ENCODE assay signal across 1 cellular context in the genomic region with DNA sequence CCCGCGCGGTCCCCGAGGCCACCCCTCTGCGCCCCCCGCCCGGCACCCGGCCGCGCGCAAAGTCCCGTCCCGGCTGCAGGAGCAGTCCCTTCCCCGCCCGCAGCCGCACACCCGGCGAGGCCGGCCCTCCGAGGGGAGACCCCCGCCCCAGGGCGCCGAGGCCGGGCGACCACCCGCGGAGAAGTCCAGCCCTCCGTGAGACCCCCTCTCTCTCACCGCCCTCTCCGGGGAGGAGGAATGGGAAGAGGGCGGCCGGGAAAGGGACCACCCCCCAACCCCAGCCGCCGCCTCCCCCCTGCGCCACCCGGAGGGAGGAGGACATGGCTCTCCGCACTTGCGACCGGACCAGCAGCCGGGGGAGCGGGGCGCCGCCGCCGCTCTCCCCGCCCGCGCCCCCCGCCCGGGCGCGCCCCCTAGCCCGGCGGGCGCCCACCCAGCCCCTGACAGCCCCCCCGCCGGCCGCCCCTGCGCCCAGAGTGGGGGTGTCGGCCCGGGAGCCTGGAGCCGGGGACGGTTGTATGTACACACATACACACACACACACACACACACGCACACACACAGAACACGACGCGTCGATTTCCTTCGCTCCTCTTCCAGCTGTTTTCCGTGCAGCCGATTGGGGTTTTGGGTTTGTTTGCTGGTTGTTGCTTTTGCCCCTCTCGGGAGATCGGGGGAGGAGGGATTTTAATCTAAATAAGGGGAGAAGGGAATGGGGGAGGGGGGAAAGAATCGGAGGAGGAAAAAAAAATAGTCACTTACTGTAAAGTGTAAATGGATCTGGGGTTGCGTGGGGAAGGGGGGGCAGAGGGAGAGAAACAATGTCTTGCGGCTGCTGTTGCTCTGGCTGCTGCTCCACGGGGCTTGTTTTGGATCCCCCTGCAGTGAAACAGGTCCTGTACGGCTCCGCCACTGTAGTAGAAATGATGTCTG.
TF ChIP-seq lines count a peak whose summit lies in the region.

TSS of gene ATXN1 (minus strand) at position 925 of the 933 bp plus-strand sequence.

TF ChIP-seq in HepG2, 621 proteins besides CTCF, POLR2A, EP300 and RAD21 (continued from another document and continues in another):
- TF ChIP-seq, protein P1, sequence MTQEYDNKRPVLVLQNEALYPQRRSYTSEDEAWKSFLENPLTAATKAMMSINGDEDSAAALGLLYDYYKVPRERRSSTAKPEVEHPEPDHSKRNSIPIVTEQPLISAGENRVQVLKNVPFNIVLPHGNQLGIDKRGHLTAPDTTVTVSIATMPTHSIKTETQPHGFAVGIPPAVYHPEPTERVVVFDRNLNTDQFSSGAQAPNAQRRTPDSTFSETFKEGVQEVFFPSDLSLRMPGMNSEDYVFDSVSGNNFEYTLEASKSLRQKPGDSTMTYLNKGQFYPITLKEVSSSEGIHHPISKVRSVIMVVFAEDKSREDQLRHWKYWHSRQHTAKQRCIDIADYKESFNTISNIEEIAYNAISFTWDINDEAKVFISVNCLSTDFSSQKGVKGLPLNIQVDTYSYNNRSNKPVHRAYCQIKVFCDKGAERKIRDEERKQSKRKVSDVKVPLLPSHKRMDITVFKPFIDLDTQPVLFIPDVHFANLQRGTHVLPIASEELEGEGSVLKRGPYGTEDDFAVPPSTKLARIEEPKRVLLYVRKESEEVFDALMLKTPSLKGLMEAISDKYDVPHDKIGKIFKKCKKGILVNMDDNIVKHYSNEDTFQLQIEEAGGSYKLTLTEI (CRISPR knock-in tag; conservative IDR thresholded peaks at IDR 0.05) = no peak
- TF ChIP-seq MYNN (CRISPR knock-in tag; IDR thresholded peaks at IDR 0.05; ENCODE audit: low read depth) (no peak), MXI1 (IDR thresholded peaks at IDR 0.05; ENCODE audit: borderline replicate concordance, low read depth, low read length) (no peak; the same call in 2 of the 3 replicates), HDAC1 (CRISPR knock-in tag; IDR thresholded peaks at IDR 0.05) (peak; percentile 51; the same call in 1 of the 2 replicates), PBX2 (CRISPR knock-in tag; IDR thresholded peaks at IDR 0.05) (no peak), NFYB (CRISPR knock-in tag; IDR thresholded peaks at IDR 0.05) (no peak), GMEB1 (CRISPR knock-in tag; IDR thresholded peaks at IDR 0.05; ENCODE audit: borderline replicate concordance) (no peak), ZNF749 (CRISPR knock-in tag; IDR thresholded peaks at IDR 0.05; ENCODE audit: borderline replicate concordance) (no peak), SP4 (CRISPR knock-in tag; IDR thresholded peaks at IDR 0.05) (peak; percentile 51; the same call in 1 of the 2 replicates), TOPORS (CRISPR knock-in tag; IDR thresholded peaks at IDR 0.05) (no peak; the same call in 1 of the 2 replicates), ZNF556 (CRISPR knock-in tag; IDR thresholded peaks at IDR 0.05; ENCODE audit: borderline replicate concordance) (no peak), ZMYM4 (CRISPR knock-in tag; IDR thresholded peaks at IDR 0.05) (no peak), NPAS2 (CRISPR knock-in tag; IDR thresholded peaks at IDR 0.05; ENCODE audit: borderline replicate concordance) (no peak), CHD4 (IDR thresholded peaks at IDR 0.05; ENCODE audit: borderline replicate concordance, low read length) (no peak), ZNF549 (CRISPR knock-in tag; IDR thresholded peaks at IDR 0.05) (no peak), ZC3H4 (CRISPR knock-in tag; IDR thresholded peaks at IDR 0.05; ENCODE audit: borderline replicate concordance) (no peak), MIER3 (CRISPR knock-in tag; IDR thresholded peaks at IDR 0.05; ENCODE audit: borderline replicate concordance) (no peak; the same call in 1 of the 2 replicates), ZBTB21 (CRISPR knock-in tag; IDR thresholded peaks at IDR 0.05) (no peak), NR2C2 (CRISPR knock-in tag; IDR thresholded peaks at IDR 0.05; ENCODE audit: borderline replicate concordance) (0 out of 2 replicates have a peak, but pooled peaks have one; percentile 19), HOXA5 (CRISPR knock-in tag; IDR thresholded peaks at IDR 0.05) (no peak; the same call in 1 of the 2 replicates), THAP7 (CRISPR knock-in tag; IDR thresholded peaks at IDR 0.05) (no peak), SP1 (IDR thresholded peaks at IDR 0.05) (no peak), SP1 (CRISPR knock-in tag; IDR thresholded peaks at IDR 0.05) (no peak), THYN1 (CRISPR knock-in tag; IDR thresholded peaks at IDR 0.05; ENCODE audit: borderline replicate concordance, low read depth) (no peak)
- TF ChIP-seq, protein P2, sequence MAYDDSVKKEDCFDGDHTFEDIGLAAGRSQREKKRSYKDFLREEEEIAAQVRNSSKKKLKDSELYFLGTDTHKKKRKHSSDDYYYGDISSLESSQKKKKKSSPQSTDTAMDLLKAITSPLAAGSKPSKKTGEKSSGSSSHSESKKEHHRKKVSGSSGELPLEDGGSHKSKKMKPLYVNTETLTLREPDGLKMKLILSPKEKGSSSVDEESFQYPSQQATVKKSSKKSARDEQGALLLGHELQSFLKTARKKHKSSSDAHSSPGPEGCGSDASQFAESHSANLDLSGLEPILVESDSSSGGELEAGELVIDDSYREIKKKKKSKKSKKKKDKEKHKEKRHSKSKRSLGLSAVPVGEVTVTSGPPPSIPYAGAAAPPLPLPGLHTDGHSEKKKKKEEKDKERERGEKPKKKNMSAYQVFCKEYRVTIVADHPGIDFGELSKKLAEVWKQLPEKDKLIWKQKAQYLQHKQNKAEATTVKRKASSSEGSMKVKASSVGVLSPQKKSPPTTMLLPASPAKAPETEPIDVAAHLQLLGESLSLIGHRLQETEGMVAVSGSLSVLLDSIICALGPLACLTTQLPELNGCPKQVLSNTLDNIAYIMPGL (CRISPR knock-in tag; IDR thresholded peaks at IDR 0.05; ENCODE audit: borderline replicate concordance in 1 of 2, low read depth in 1 of 2) = peak in 1 of 2 experiments; percentile 8; a peak in 1 of 4 replicates
- TF ChIP-seq, protein P3, sequence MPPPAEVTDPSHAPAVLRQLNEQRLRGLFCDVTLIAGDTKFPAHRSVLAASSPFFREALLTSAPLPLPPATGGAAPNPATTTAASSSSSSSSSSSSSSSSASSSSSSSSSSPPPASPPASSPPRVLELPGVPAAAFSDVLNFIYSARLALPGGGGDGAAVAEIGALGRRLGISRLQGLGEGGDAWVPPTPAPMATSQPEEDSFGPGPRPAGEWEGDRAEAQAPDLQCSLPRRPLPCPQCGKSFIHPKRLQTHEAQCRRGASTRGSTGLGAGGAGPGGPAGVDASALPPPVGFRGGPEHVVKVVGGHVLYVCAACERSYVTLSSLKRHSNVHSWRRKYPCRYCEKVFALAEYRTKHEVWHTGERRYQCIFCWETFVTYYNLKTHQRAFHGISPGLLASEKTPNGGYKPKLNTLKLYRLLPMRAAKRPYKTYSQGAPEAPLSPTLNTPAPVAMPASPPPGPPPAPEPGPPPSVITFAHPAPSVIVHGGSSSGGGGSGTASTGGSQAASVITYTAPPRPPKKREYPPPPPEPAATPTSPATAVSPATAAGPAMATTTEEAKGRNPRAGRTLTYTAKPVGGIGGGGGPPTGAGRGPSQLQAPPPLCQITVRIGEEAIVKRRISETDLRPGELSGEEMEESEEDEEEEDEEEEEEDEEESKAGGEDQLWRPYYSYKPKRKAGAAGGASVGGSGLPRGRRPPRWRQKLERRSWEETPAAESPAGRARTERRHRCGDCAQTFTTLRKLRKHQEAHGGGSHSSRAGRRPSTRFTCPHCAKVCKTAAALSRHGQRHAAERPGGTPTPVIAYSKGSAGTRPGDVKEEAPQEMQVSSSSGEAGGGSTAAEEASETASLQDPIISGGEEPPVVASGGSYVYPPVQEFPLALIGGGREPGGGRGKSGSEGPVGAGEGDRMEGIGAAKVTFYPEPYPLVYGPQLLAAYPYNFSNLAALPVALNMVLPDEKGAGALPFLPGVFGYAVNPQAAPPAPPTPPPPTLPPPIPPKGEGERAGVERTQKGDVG (CRISPR knock-in tag; IDR thresholded peaks at IDR 0.05; ENCODE audit: borderline replicate concordance) = no peak
- TF ChIP-seq, protein P4, sequence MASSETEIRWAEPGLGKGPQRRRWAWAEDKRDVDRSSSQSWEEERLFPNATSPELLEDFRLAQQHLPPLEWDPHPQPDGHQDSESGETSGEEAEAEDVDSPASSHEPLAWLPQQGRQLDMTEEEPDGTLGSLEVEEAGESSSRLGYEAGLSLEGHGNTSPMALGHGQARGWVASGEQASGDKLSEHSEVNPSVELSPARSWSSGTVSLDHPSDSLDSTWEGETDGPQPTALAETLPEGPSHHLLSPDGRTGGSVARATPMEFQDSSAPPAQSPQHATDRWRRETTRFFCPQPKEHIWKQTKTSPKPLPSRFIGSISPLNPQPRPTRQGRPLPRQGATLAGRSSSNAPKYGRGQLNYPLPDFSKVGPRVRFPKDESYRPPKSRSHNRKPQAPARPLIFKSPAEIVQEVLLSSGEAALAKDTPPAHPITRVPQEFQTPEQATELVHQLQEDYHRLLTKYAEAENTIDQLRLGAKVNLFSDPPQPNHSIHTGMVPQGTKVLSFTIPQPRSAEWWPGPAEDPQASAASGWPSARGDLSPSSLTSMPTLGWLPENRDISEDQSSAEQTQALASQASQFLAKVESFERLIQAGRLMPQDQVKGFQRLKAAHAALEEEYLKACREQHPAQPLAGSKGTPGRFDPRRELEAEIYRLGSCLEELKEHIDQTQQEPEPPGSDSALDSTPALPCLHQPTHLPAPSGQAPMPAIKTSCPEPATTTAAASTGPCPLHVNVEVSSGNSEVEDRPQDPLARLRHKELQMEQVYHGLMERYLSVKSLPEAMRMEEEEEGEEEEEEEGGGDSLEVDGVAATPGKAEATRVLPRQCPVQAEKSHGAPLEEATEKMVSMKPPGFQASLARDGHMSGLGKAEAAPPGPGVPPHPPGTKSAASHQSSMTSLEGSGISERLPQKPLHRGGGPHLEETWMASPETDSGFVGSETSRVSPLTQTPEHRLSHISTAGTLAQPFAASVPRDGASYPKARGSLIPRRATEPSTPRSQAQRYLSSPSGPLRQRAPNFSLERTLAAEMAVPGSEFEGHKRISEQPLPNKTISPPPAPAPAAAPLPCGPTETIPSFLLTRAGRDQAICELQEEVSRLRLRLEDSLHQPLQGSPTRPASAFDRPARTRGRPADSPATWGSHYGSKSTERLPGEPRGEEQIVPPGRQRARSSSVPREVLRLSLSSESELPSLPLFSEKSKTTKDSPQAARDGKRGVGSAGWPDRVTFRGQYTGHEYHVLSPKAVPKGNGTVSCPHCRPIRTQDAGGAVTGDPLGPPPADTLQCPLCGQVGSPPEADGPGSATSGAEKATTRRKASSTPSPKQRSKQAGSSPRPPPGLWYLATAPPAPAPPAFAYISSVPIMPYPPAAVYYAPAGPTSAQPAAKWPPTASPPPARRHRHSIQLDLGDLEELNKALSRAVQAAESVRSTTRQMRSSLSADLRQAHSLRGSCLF (CRISPR knock-in tag; IDR thresholded peaks at IDR 0.05; ENCODE audit: borderline replicate concordance) = no peak
- TF ChIP-seq, protein P5, sequence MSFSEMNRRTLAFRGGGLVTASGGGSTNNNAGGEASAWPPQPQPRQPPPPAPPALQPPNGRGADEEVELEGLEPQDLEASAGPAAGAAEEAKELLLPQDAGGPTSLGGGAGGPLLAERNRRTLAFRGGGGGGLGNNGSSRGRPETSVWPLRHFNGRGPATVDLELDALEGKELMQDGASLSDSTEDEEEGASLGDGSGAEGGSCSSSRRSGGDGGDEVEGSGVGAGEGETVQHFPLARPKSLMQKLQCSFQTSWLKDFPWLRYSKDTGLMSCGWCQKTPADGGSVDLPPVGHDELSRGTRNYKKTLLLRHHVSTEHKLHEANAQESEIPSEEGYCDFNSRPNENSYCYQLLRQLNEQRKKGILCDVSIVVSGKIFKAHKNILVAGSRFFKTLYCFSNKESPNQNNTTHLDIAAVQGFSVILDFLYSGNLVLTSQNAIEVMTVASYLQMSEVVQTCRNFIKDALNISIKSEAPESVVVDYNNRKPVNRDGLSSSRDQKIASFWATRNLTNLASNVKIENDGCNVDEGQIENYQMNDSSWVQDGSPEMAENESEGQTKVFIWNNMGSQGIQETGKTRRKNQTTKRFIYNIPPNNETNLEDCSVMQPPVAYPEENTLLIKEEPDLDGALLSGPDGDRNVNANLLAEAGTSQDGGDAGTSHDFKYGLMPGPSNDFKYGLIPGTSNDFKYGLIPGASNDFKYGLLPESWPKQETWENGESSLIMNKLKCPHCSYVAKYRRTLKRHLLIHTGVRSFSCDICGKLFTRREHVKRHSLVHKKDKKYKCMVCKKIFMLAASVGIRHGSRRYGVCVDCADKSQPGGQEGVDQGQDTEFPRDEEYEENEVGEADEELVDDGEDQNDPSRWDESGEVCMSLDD (CRISPR knock-in tag; IDR thresholded peaks at IDR 0.05; ENCODE audit: borderline replicate concordance) = 0 out of 2 replicates have a peak, but pooled peaks have one; percentile 5
- TF ChIP-seq, protein P6, sequence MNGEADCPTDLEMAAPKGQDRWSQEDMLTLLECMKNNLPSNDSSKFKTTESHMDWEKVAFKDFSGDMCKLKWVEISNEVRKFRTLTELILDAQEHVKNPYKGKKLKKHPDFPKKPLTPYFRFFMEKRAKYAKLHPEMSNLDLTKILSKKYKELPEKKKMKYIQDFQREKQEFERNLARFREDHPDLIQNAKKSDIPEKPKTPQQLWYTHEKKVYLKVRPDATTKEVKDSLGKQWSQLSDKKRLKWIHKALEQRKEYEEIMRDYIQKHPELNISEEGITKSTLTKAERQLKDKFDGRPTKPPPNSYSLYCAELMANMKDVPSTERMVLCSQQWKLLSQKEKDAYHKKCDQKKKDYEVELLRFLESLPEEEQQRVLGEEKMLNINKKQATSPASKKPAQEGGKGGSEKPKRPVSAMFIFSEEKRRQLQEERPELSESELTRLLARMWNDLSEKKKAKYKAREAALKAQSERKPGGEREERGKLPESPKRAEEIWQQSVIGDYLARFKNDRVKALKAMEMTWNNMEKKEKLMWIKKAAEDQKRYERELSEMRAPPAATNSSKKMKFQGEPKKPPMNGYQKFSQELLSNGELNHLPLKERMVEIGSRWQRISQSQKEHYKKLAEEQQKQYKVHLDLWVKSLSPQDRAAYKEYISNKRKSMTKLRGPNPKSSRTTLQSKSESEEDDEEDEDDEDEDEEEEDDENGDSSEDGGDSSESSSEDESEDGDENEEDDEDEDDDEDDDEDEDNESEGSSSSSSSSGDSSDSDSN (CRISPR knock-in tag; IDR thresholded peaks at IDR 0.05) = no peak
